Comparison of ENCODE assay signal across 8 cellular contexts in the genomic region with DNA sequence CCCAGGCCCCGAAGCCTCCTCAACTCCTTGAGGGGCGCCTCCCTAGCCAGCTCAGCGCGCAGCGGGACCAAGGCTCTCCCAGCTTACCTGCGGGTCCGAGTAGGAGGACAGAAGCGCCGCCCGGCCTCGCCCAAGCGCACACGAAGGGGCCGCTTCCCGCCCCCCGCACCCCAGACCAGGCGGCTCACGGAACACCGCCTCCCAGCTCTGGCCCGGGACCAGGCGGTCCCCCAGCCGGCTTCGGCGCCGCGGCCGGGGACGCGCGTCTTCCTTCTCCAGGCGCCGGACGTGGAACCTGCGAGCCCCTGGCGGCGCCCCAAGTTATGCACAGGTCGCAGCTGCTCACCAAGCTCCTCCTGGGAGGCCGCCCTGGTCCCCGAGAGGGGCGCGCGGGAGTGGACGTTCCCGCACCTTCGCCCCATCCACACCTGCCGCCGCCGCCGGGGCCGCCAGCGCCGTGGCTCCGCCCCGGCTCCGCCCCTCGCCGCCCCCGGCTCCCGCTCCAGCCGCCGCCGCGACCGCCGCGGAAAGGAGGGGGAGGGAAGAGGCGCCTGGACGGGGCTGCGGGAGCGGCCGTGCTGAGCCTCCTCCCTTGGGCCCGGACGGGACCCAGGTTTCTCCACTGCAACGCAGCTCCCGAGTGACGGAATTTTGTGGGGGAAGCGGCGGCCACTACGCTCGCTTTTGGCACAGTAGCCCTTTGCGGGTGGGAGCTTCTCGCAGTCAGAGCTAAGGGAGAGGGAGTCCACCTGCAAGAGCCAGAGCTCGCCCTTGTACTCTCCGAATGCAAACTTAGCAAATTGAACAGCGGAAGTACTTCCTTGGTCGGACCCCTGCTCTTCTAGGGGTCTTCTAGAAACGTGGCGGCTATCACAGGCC.
DNase-seq lines count a peak whose midpoint lies in the region; ATAC-seq, FAIRE-seq and TF ChIP-seq lines count a peak whose summit lies in the region.

No MANE protein-coding gene starts in this region.

- TF ChIP-seq POLR2A in A549 (IDR thresholded peaks at IDR 0.05; ENCODE audit: low read length): peak; percentile 52

- no peak; a peak in 1 of 5 replicates for TF ChIP-seq RAD21 in A549 (conservative IDR thresholded peaks at IDR 0.05 in 1 of 2, IDR thresholded peaks at IDR 0.05 in 1 of 2)

- H3K4me3 ChIP-seq in A549 (peak overlapping the region; percentile 79), HL-60 (replicated peaks; ENCODE audit: insufficient read depth, low read length) (peak overlapping the region; percentile 49), ectodermal cell (ENCODE audit: insufficient read depth, low read depth, low read length) (peak overlapping the region; percentile 63)

- ATAC-seq in A549: peak; percentile 84 to 85
- ATAC-seq in memory B cell (ENCODE audit: low read depth): peak; percentile 66

- H3K4me1 ChIP-seq in A549: peaks cover 13% of the 10 kb centered on the region; the same call in 2 of the 3 replicates
- H3K4me1 ChIP-seq in ectodermal cell (ENCODE audit: control insufficient read depth, insufficient read depth, low read length): no peaks in the 10 kb centered on the region

- peak overlapping the region; percentile 94 to 98 for H3K27ac ChIP-seq in A549
- H3K27ac ChIP-seq in HL-60 (replicated peaks): no peak overlapping the region
- H3K27ac ChIP-seq in ectodermal cell (ENCODE audit: insufficient read depth, low read depth, low read length, poor library complexity, severe bottlenecking): no peak overlapping the region

- under 1% methylated on average over 22 of the region's 88 CpGs for WGBS in A549 (ENCODE audit: missing lambda C conversion rate)
- WGBS in ectodermal cell, 2 experiments: 1% methylated on average over 88 of the region's 88 CpGs

- H3K27me3 ChIP-seq in HL-60 (ENCODE audit: insufficient read depth, poor library complexity, severe bottlenecking): no peaks in the 10 kb centered on the region
- peaks cover 41% of the 10 kb centered on the region for H3K27me3 ChIP-seq in ectodermal cell (ENCODE audit: control insufficient read depth, insufficient read depth, low read length, poor library complexity, severe bottlenecking)

- FAIRE-seq in A549 (lab: Jason Lieb, UNC) (no peak), GM19239 (lab: Jason Lieb, UNC) (no peak)

- POLR2A ChIA-PET in A549 (lab: Yijun Ruan, JAX): interaction anchor here (0.7 to 4.0 kb wide), 20 partner anchors 9 to 229 kb away, joined by 3 to 43 read pairs (median 7); no protein-coding TSS in a partner anchor
- POLR2A ChIA-PET in activated CD4-positive, alpha-beta T cell treated with anti-CD3 and anti-CD28 coated beads, Interleukin-2, amount 10 ng/mL, durations not matched to agents 7 days and 5 days (lab: Charles Lee): no interaction called here

- H3K4me1 Mint-ChIP-seq in activated CD4-positive, alpha-beta T cell treated with anti-CD3 and anti-CD28 coated beads, Interleukin-2, amount 10 ng/mL, durations not matched to agents 7 days and 5 days: peaks cover 26% of the 10 kb centered on the region
- peaks cover 6% of the 10 kb centered on the region for H3K4me1 Mint-ChIP-seq in memory B cell

- peaks cover 2% of the 10 kb centered on the region for H3K36me3 Mint-ChIP-seq in activated CD4-positive, alpha-beta T cell treated with anti-CD3 and anti-CD28 coated beads, Interleukin-2, amount 10 ng/mL, durations not matched to agents 7 days and 5 days (ENCODE audit: low read depth)
- no peaks in the 10 kb centered on the region for H3K36me3 Mint-ChIP-seq in memory B cell

- no peak; a peak in 1 of 5 replicates for TF ChIP-seq EP300 in A549 (IDR thresholded peaks at IDR 0.05)

- TF ChIP-seq CTCF in A549 (IDR thresholded peaks at IDR 0.05): no peak
- TF ChIP-seq CTCF in HL-60 (IDR thresholded peaks at IDR 0.05; ENCODE audit: insufficient read depth, low read length): no peak

- H3K4me2 ChIP-seq in A549: peak overlapping the region; percentile 95

- CTCF ChIA-PET in A549 (lab: Yijun Ruan, JAX): interaction anchor here (0.6 to 2.6 kb wide), 14 partner anchors 9 to 685 kb away, joined by 3 to 22 read pairs (median 4); no protein-coding TSS in a partner anchor
- CTCF ChIA-PET in activated CD4-positive, alpha-beta T cell treated with anti-CD3 and anti-CD28 coated beads, Interleukin-2, amount 10 ng/mL, durations not matched to agents 7 days and 5 days (lab: Charles Lee): interaction anchor here (0.6 to 1.6 kb wide), 8 partner anchors 11 to 307 kb away, joined by 3 to 7 read pairs (median 3); no protein-coding TSS in a partner anchor

- DNase-seq in A549 (ENCODE audit: low read depth in 1 of 2, low spot score in 1 of 2): peak; percentile 37 to 83
- DNase-seq in GM19239 (ENCODE audit: insufficient read length, low spot score): peak; percentile 46
- no peak for DNase-seq in HL-60 (ENCODE audit: low read depth in 1 of 2, low spot score in 1 of 2)
- DNase-seq in activated CD4-positive, alpha-beta T cell treated with anti-CD3 and anti-CD28 coated beads, Interleukin-2, amount 10 ng/mL, durations not matched to agents 7 days and 5 days: peak; percentile 57
- peak in 1 of 2 donors; percentile 28 for DNase-seq in memory B cell (ENCODE audit: low spot score in 2 of 2)
- peak; percentile 10 to 37 for DNase-seq in stimulated activated CD8-positive, alpha-beta memory T cell treated with anti-CD3 and anti-CD28 coated beads, Interleukin-2, amount 100 ng/mL, for 48 hours (ENCODE audit: low read depth in 2 of 2)
- DNase-seq in HPDE6-E6E7 (ENCODE audit: extremely low spot score): no peak

- H3K27me3 Mint-ChIP-seq in activated CD4-positive, alpha-beta T cell treated with anti-CD3 and anti-CD28 coated beads, Interleukin-2, amount 10 ng/mL, durations not matched to agents 7 days and 5 days: peaks cover 64% of the 10 kb centered on the region
- H3K27me3 Mint-ChIP-seq in memory B cell: peaks cover 14% of the 10 kb centered on the region

- no peaks in the 10 kb centered on the region for H3K36me3 ChIP-seq in ectodermal cell (ENCODE audit: control insufficient read depth, insufficient read depth, low read length)

- H3K27ac Mint-ChIP-seq in activated CD4-positive, alpha-beta T cell treated with anti-CD3 and anti-CD28 coated beads, Interleukin-2, amount 10 ng/mL, durations not matched to agents 7 days and 5 days: no peak overlapping the region
- no peak overlapping the region for H3K27ac Mint-ChIP-seq in memory B cell

- H3K9me3 Mint-ChIP-seq in activated CD4-positive, alpha-beta T cell treated with anti-CD3 and anti-CD28 coated beads, Interleukin-2, amount 10 ng/mL, durations not matched to agents 7 days and 5 days: no peaks in the 10 kb centered on the region
- no peaks in the 10 kb centered on the region for H3K9me3 Mint-ChIP-seq in memory B cell

- peak overlapping the region; percentile 93 for H3K4me3 Mint-ChIP-seq in activated CD4-positive, alpha-beta T cell treated with anti-CD3 and anti-CD28 coated beads, Interleukin-2, amount 10 ng/mL, durations not matched to agents 7 days and 5 days
- peak overlapping the region; percentile 77 for H3K4me3 Mint-ChIP-seq in memory B cell

- H3K9me3 ChIP-seq in A549 (no peaks in the 10 kb centered on the region), ectodermal cell (ENCODE audit: control insufficient read depth, low read length) (no peaks in the 10 kb centered on the region)

TF ChIP-seq in A549, 52 proteins besides CTCF, POLR2A, EP300 and RAD21 (continues in another document):
- TF ChIP-seq, protein P1, sequence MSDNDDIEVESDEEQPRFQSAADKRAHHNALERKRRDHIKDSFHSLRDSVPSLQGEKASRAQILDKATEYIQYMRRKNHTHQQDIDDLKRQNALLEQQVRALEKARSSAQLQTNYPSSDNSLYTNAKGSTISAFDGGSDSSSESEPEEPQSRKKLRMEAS (IDR thresholded peaks at IDR 0.05): peak; percentile 21; the same call in 1 of the 2 replicates
- TF ChIP-seq GATA3 (IDR thresholded peaks at IDR 0.05; ENCODE audit: borderline replicate concordance) (peak; percentile 16; the same call in 1 of the 2 replicates), CBX8 (IDR thresholded peaks at IDR 0.05) (no peak), MAFK (IDR thresholded peaks at IDR 0.05; ENCODE audit: partially characterized antibody) (no peak), NPAS2 (CRISPR knock-in tag; IDR thresholded peaks at IDR 0.05; ENCODE audit: borderline replicate concordance) (no peak), SMC3 (IDR thresholded peaks at IDR 0.05) (no peak), RARB (CRISPR knock-in tag; IDR thresholded peaks at IDR 0.05) (peak; percentile 49; the same call in 1 of the 2 replicates), CEBPB (IDR thresholded peaks at IDR 0.05) (no peak), HOXA7 (CRISPR knock-in tag; IDR thresholded peaks at IDR 0.05) (no peak), EHMT2 (IDR thresholded peaks at IDR 0.05; ENCODE audit: low read depth) (no peak), KDM5A (IDR thresholded peaks at IDR 0.05) (no peak), NR3C1 (IDR thresholded peaks at IDR 0.05) (no peak), ZFP36 (IDR thresholded peaks at IDR 0.05; ENCODE audit: borderline replicate concordance, partially characterized antibody) (no peak), ZC3H11A (IDR thresholded peaks at IDR 0.05) (no peak)
- TF ChIP-seq, protein P2, sequence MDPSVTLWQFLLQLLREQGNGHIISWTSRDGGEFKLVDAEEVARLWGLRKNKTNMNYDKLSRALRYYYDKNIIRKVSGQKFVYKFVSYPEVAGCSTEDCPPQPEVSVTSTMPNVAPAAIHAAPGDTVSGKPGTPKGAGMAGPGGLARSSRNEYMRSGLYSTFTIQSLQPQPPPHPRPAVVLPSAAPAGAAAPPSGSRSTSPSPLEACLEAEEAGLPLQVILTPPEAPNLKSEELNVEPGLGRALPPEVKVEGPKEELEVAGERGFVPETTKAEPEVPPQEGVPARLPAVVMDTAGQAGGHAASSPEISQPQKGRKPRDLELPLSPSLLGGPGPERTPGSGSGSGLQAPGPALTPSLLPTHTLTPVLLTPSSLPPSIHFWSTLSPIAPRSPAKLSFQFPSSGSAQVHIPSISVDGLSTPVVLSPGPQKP (IDR thresholded peaks at IDR 0.05; ENCODE audit: low read depth, low read length): no peak
- TF ChIP-seq, protein P3, sequence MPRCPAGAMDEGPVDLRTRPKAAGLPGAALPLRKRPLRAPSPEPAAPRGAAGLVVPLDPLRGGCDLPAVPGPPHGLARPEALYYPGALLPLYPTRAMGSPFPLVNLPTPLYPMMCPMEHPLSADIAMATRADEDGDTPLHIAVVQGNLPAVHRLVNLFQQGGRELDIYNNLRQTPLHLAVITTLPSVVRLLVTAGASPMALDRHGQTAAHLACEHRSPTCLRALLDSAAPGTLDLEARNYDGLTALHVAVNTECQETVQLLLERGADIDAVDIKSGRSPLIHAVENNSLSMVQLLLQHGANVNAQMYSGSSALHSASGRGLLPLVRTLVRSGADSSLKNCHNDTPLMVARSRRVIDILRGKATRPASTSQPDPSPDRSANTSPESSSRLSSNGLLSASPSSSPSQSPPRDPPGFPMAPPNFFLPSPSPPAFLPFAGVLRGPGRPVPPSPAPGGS (IDR thresholded peaks at IDR 0.05): peak; percentile 73; the same call in 2 of the 3 replicates
- TF ChIP-seq, protein P4, sequence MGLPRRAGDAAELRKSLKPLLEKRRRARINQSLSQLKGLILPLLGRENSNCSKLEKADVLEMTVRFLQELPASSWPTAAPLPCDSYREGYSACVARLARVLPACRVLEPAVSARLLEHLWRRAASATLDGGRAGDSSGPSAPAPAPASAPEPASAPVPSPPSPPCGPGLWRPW (IDR thresholded peaks at IDR 0.05): no peak

Comparison
In these comparisons a context has a peak if more than half of its experiments do, and no peak if none do; other contexts are left out.
1. DNase-seq: peak in A549 (2 of 2), GM19239 (single experiment), activated CD4-positive, alpha-beta T cell treated with anti-CD3 and anti-CD28 coated beads, Interleukin-2, amount 10 ng/mL, durations not matched to agents 7 days and 5 days (single experiment) and stimulated activated CD8-positive, alpha-beta memory T cell treated with anti-CD3 and anti-CD28 coated beads, Interleukin-2, amount 100 ng/mL, for 48 hours (2 of 2); none in HL-60 (0 of 2) and HPDE6-E6E7 (single experiment).
2. H3K27ac ChIP-seq: peak in A549 (2 of 2); none in HL-60 (single experiment) and ectodermal cell (single experiment).
3. Peak in every context shown above with its lines, with median percentiles within 50 percentile points of each other: H3K4me3 ChIP-seq.